In genomic region chr7:867001-867405, GRCh38 we compare ENCODE assay signal across 8 cellular contexts. TPM values are rescaled to one million over a fixed set of nuclear protein-coding genes. Genes with fewer than 3 reads are reported as not detected.
DNase-seq lines count a peak whose midpoint lies in the region; ATAC-seq, FAIRE-seq and TF ChIP-seq lines count a peak whose summit lies in the region.
"Had no signal": no experiment of that assay in that cellular context is flagged by ENCODE, and none has a peak within 500 bp of the region (broad histone marks: within the 10 kb centered on the region; RNA-seq: fewer than 3 reads in every experiment).

No MANE protein-coding gene starts in this region.

- peaks cover 0 to 13% (median 1%) of the 10 kb centered on the region in 4 donors for H3K36me3 ChIP-seq in transverse colon

- no peaks in the 10 kb centered on the region for H3K27me3 ChIP-seq in transverse colon

- no peak for ATAC-seq in GM18873 (IDR thresholded peaks at IDR 0.05; ENCODE audit: low FRiP score, unreplicated experiment)
- ATAC-seq: activated T-helper 17 cell treated with anti-CD3 and anti-CD28 coated beads, Interleukin-2, amount 50 U/mL, for 72 hours had no signal

- H3K4me1 ChIP-seq in transverse colon: peaks cover 13 to 23% (median 16%) of the 10 kb centered on the region in 4 donors

- peak; percentile 86 for FAIRE-seq in endometrium (lab: Jason Lieb, UNC)

- DNase-seq in LNCaP clone FGC (ENCODE audit: low read depth): peak; percentile 84
- peak; percentile 85 for DNase-seq in medulla oblongata (ENCODE audit: extremely low spot score)
- peak; percentile 60 for DNase-seq in transverse colon
- DNase-seq in mesenteric fat pad (ENCODE audit: low spot score): no peak
- DNase-seq in HuH-7.5 (ENCODE audit: low spot score): no peak

- no peak for TF ChIP-seq EP300 in transverse colon (IDR thresholded peaks at IDR 0.05; ENCODE audit: low read depth)

- no peaks in the 10 kb centered on the region for H3K9me3 ChIP-seq in transverse colon

- intact Hi-C loops in transverse colon (cut with DNase I; ENCODE audit: low total_unique reads): loop anchor here (5.0 kb wide), 1 partner anchor 35 kb away; the partner anchor contains the start of gene SUN1

- peak overlapping the region; percentile 74 to 91 (median 84) for H3K27ac ChIP-seq in transverse colon

- TF ChIP-seq CTCF in LNCaP clone FGC (IDR thresholded peaks at IDR 0.05; ENCODE audit: control insufficient read depth, extremely low read depth, insufficient read depth) (no peak), transverse colon (IDR thresholded peaks at IDR 0.05) (no peak)

- in situ Hi-C loops in transverse colon (cut with MboI; ENCODE audit: low pct_ligation_motif_present in 1 of 4, low pct_unique_long_range_greater_than_20kb in 1 of 4, low sequenced_read_pairs in 3 of 4): loop anchor here in 1 of 4 donors (10.0 kb wide), 1 partner anchor 72 kb away; no protein-coding TSS in a partner anchor

- TF ChIP-seq POLR2A in transverse colon (IDR thresholded peaks at IDR 0.05): no peak

- H3K4me3 ChIP-seq in LNCaP clone FGC (ENCODE audit: low read depth, low read length): peak overlapping the region; percentile 45
- H3K4me3 ChIP-seq in transverse colon: no peak overlapping the region

- 20 to 59% methylated on average over 2 to 15 of the region's 18 CpGs for WGBS in transverse colon (ENCODE audit: low coverage in 1 of 2), 2 donors

RNA-seq across cellular contexts. Expression of gene GET4, which starts 9.4 kb away (rescaled TPM):
- total RNA-seq in transverse colon (100 to 1,000 TPM in 2 of 4 donors, 10 to 100 TPM in 2; 49.4 to 116 (median 85.2) TPM), mesenteric fat pad (29.8 TPM)

RNA-seq across cellular contexts. Expression of gene SUN1, which starts 34.7 kb away (rescaled TPM):
- total RNA-seq in transverse colon (100 to 1,000 TPM in 3 of 4 donors, 10 to 100 TPM in 1; 92.7 to 569 (median 162) TPM), mesenteric fat pad (144 TPM)

Comparison
In these comparisons a context has a peak if more than half of its experiments do, and no peak if none do; other contexts are left out.
1. DNase-seq: peak in LNCaP clone FGC (single experiment), medulla oblongata (single experiment) and transverse colon (single experiment); none in mesenteric fat pad (single experiment) and HuH-7.5 (single experiment).